ENCODE assay signal across 22 cellular contexts in the genomic region with DNA sequence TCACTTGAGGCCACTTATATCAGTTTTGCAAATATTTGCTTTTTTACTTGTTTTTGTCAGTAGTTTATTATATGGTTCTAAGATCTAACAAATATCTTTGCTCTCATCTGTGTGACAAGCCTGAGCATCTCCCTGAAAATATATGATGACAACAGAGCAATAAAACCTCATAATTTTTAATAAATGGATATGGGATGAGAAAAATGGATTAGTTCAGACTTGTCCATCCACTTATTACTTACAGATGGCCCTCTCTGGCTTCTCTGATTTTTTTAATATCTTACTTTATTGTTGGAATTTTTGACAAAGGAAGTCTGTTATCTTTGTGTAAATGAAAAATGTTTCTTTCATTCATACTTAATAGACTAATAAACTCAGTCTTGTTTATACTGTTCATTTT.
"Had no signal": no experiment of that assay in that cellular context is flagged by ENCODE, and none has a peak within 500 bp of the region (broad histone marks: within the 10 kb centered on the region; RNA-seq: fewer than 3 reads in every experiment).

No MANE protein-coding gene starts in this region.

- H3K4me1 Mint-ChIP-seq: endodermal cell, memory B cell had no signal

- H3K4me3 ChIP-seq: coronary artery, esophagus squamous epithelium, gastrocnemius medialis, heart right ventricle, left lung, lower lobe of right lung had no signal

- H3K4me3 Mint-ChIP-seq: effector memory CD8-positive, alpha-beta T cell; endodermal cell; memory B cell had no signal

- H3K36me3 Mint-ChIP-seq: memory B cell had no signal

- H3K36me3 ChIP-seq: esophagus squamous epithelium, gastrocnemius medialis, heart right ventricle, left lung, lower lobe of right lung had no signal

- ATAC-seq: effector memory CD8-positive, alpha-beta T cell; esophagus mucosa; gastrocnemius medialis; heart right ventricle; left cardiac atrium; left lung; left ventricle myocardium superior; lower lobe of right lung had no signal

- H3K9me3 ChIP-seq: esophagus squamous epithelium, gastrocnemius medialis, heart right ventricle, left lung, lower lobe of right lung had no signal

- H3K9me3 Mint-ChIP-seq: endodermal cell, memory B cell had no signal

- DNase-seq: effector CD8-positive, alpha-beta T cell; effector memory CD8-positive, alpha-beta T cell; endodermal cell; erythroblast; esophagus squamous epithelium; foreskin fibroblast; foreskin melanocyte; gastrocnemius medialis; glutamatergic neuron; head of caudate nucleus; heart right ventricle; hippocampal formation; left cardiac atrium; left lung; left ventricle myocardium superior; lower lobe of right lung; mesendoderm; midbrain had no signal

- H3K27ac ChIP-seq: coronary artery, epithelial cell of prostate, esophagus squamous epithelium, gastrocnemius medialis, heart right ventricle, left lung, lower lobe of right lung had no signal

- H3K27me3 ChIP-seq: esophagus squamous epithelium, gastrocnemius medialis, heart right ventricle, left lung had no signal

- H3K4me1 ChIP-seq: esophagus squamous epithelium, gastrocnemius medialis, heart right ventricle, left lung, lower lobe of right lung had no signal

- H3K27ac Mint-ChIP-seq: effector memory CD8-positive, alpha-beta T cell; endodermal cell; memory B cell had no signal

- H3K27me3 Mint-ChIP-seq: effector memory CD8-positive, alpha-beta T cell; memory B cell had no signal
